ENCODE assay signal across 7 cellular contexts in genomic region chr6:109094351-109095035, GRCh38. TPM values are rescaled to one million over a fixed set of nuclear protein-coding genes. Genes with fewer than 3 reads are reported as not detected.
DNase-seq lines count a peak whose midpoint lies in the region; ATAC-seq and TF ChIP-seq lines count a peak whose summit lies in the region.

TSS of gene SESN1 (minus strand) at chr6:109094846. CDS start at chr6:109094073, 773 bp downstream.

- TF ChIP-seq CTCF in astrocyte of the cerebellum (IDR thresholded peaks at IDR 0.05; ENCODE audit: low read depth, low read length, missing control alignments) (no peak), hepatocyte (IDR thresholded peaks at IDR 0.05; ENCODE audit: poor library complexity) (no peak)

- H3K4me2 ChIP-seq in hepatocyte = peak within 1 kb of the TSS; percentile 80

- H3K4me3 ChIP-seq in astrocyte of the cerebellum (ENCODE audit: low read depth, low read length) = peak within 1 kb of the TSS; percentile 79
- H3K4me3 ChIP-seq in hepatocyte = peak within 1 kb of the TSS; percentile 67

- H3K79me2 ChIP-seq in hepatocyte = peaks cover 71% of the 10 kb centered on the region

- H3K27me3 ChIP-seq in hepatocyte = no peaks in the 10 kb centered on the region

- under 1% methylated on average over 42 of the region's 68 CpGs for WGBS in hepatocyte (ENCODE audit: low lambda C conversion rate, missing lambda C conversion rate)

- H3K9me3 ChIP-seq in hepatocyte (ENCODE audit: low read depth) = no peaks in the 10 kb centered on the region

- H2AFZ ChIP-seq in hepatocyte = peak within 1 kb of the TSS; percentile 73

- DNase-seq in NCI-H2029 (lab: John Stamatoyannopoulos, UW) (peak; percentile 77), T-helper 9 cell (peak; percentile 81), astrocyte of the cerebellum (ENCODE audit: low read depth) (peak; percentile 82), hepatocyte (ENCODE audit: low spot score) (peak; percentile 96), retina (peak; percentile 95)

- H4K20me1 ChIP-seq in hepatocyte (ENCODE audit: insufficient read depth, poor library complexity, severe bottlenecking) = peaks cover 20% of the 10 kb centered on the region

- peak within 1 kb of the TSS; percentile 97 for H3K27ac ChIP-seq in hepatocyte

- peaks cover 11% of the 10 kb centered on the region for H3K4me1 ChIP-seq in hepatocyte (ENCODE audit: insufficient read depth)

- H3K36me3 ChIP-seq in hepatocyte (replicated peaks; ENCODE audit: insufficient read depth, low read depth) = no peaks in the 10 kb centered on the region

- H3K9me2 ChIP-seq in hepatocyte (replicated peaks; ENCODE audit: insufficient read depth) = no peaks in the 10 kb centered on the region

- ATAC-seq in GM18508 (IDR thresholded peaks at IDR 0.05; ENCODE audit: insufficient read depth, unreplicated experiment) (peak; percentile 27), HG02970 (IDR thresholded peaks at IDR 0.05; ENCODE audit: low FRiP score, unreplicated experiment) (peak; percentile 67)

- in situ Hi-C loops in astrocyte of the cerebellum (cut with HindIII; ENCODE audit: low sequenced_read_pairs) = no loop called here

RNA-seq across cellular contexts. Expression of gene SESN1, which starts in this region (rescaled TPM):
- total RNA-seq in hepatocyte = 51.7 and 59.1 TPM in 2 replicates
- polyA plus RNA-seq in hepatocyte = 29.1 and 30.7 TPM in 2 replicates

Comparison
In these comparisons a context has a peak if more than half of its experiments do, and no peak if none do; other contexts are left out.
1. Peak in every context shown above with its lines: DNase-seq, ATAC-seq, H3K4me3 ChIP-seq and H3K27ac ChIP-seq.